Comparison of ENCODE assay signal across 1 cellular context in genomic region chr17:80035687-80035936, GRCh38.
TF ChIP-seq lines count a peak whose summit lies in the region.

TBC1D16 (minus strand) TSS chr17:80035872; CDS start chr17:80013547, 22,325 bp downstream.

TF ChIP-seq in K562, 482 proteins besides CTCF, POLR2A, EP300 and RAD21 (continued from another document):
- no peak for TF ChIP-seq FOXO4 (CRISPR knock-in tag; IDR thresholded peaks at IDR 0.05)
- no peak for TF ChIP-seq RBM34 (IDR thresholded peaks at IDR 0.05; ENCODE audit: borderline replicate concordance, insufficient read depth, low read length)
- no peak for TF ChIP-seq ZNF311 (CRISPR knock-in tag; IDR thresholded peaks at IDR 0.05)
- TF ChIP-seq RBBP5 (IDR thresholded peaks at IDR 0.05; ENCODE audit: borderline replicate concordance, insufficient read depth, low read length, poor library complexity, severe bottlenecking), result no peak
- no peak for TF ChIP-seq BHLHE40 (IDR thresholded peaks at IDR 0.05; ENCODE audit: low read length)
- no peak for TF ChIP-seq E2F4 (CRISPR knock-in tag; IDR thresholded peaks at IDR 0.05; ENCODE audit: low read depth)
